Comparison of ENCODE assay signal across 8 cellular contexts in the genomic region with DNA sequence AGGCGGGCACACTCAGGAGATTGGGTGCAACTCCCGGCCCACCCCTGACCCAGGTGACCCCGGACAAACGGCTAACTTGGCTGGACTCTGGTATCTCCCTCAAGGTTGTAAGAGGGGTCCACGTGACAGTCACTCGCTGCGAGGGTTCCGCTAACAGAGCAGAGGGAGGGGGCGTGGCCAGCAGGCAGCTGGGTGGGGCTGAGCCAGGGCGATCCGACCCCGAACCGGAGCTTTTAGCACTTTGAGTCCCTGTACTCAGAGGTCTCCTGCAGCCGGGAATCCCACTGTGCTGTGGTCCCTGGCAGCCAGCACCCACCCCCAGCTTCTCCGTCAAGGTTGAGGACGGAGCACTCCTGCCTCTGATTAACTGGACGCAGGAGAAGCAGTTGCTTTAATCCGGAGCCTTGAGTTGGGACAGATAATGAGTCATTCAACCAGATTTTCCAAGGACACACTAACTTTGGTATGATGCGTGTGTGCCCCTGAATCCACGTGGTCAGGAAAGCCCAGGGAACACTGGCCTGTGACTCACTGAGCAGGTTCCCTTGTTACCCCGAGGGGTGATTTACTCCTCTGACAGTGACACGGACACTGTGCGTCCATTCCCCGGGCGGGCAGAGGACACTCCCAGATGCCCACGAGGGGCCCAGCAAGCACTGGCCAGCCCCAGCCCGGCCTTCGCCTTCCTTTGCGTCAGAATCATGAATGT. TPM values are rescaled to one million over a fixed set of nuclear protein-coding genes. Genes with fewer than 3 reads are reported as not detected.
A peak's percentile ranks its signal among the peaks of the same experiment; 100 is the strongest.
DNase-seq lines count a peak whose midpoint lies in the region; ATAC-seq and TF ChIP-seq lines count a peak whose summit lies in the region.

No MANE protein-coding gene starts in this region.

- no peak for ATAC-seq in HG03457 (IDR thresholded peaks at IDR 0.05; ENCODE audit: unreplicated experiment)

- no peak overlapping the region for H3K4me3 Mint-ChIP-seq in neural crest cell
- H3K4me3 Mint-ChIP-seq in activated T-helper 1 cell treated with anti-CD3 and anti-CD28 coated beads, Interleukin-12 subunit alpha, Interleukin-12 subunit beta, Interleukin-2, Interleukin-4 antibody, amounts not matched to agents 30 ng/mL and 10 ng/mL and 1 ng/mL, durations not matched to agents 14 hours and 24 hours and 36 hours, result no peak overlapping the region
- no peak overlapping the region for H3K4me3 Mint-ChIP-seq in endothelial cell (ENCODE audit: unreplicated experiment)

- H3K36me3 Mint-ChIP-seq in neural crest cell (ENCODE audit: low read depth) (no peaks in the 10 kb centered on the region), endothelial cell (ENCODE audit: low read depth, unreplicated experiment) (peaks cover 6% of the 10 kb centered on the region)
- H3K36me3 Mint-ChIP-seq in activated T-helper 1 cell treated with anti-CD3 and anti-CD28 coated beads, Interleukin-12 subunit alpha, Interleukin-12 subunit beta, Interleukin-2, Interleukin-4 antibody, amounts not matched to agents 30 ng/mL and 10 ng/mL and 1 ng/mL, durations not matched to agents 14 hours and 24 hours and 36 hours (ENCODE audit: low read depth), result peaks cover 17% of the 10 kb centered on the region

- no peak for TF ChIP-seq CTCF in neural crest cell (conservative IDR thresholded peaks at IDR 0.05)
- no peak for TF ChIP-seq CTCF in endothelial cell (IDR thresholded peaks at IDR 0.05; ENCODE audit: unreplicated experiment)

- DNase-seq in Daoy (ENCODE audit: low read depth) (peak; percentile 65), NCI-H1105 treated with DMSO at 0.1 percent for 48 hours (lab: John Stamatoyannopoulos, UW) (peak; percentile 64), dermis blood vessel endothelial cell (peak; percentile 6), neural crest cell (ENCODE audit: low read depth, low spot score) (peak; percentile 45), germinal center (ENCODE audit: low spot score) (no peak), endothelial cell (ENCODE audit: low spot score) (no peak)
- no peak for DNase-seq in activated T-helper 1 cell treated with anti-CD3 and anti-CD28 coated beads, Interleukin-12 subunit alpha, Interleukin-12 subunit beta, Interleukin-2, Interleukin-4 antibody, amounts not matched to agents 30 ng/mL and 10 ng/mL and 1 ng/mL, durations not matched to agents 14 hours and 24 hours and 36 hours (ENCODE audit: low spot score)

- H3K9me3 Mint-ChIP-seq in neural crest cell (no peaks in the 10 kb centered on the region), endothelial cell (ENCODE audit: unreplicated experiment) (peaks cover 3% of the 10 kb centered on the region)
- no peaks in the 10 kb centered on the region for H3K9me3 Mint-ChIP-seq in activated T-helper 1 cell treated with anti-CD3 and anti-CD28 coated beads, Interleukin-12 subunit alpha, Interleukin-12 subunit beta, Interleukin-2, Interleukin-4 antibody, amounts not matched to agents 30 ng/mL and 10 ng/mL and 1 ng/mL, durations not matched to agents 14 hours and 24 hours and 36 hours

- H3K27ac Mint-ChIP-seq in neural crest cell (ENCODE audit: unreplicated experiment), result no peak overlapping the region
- no peak overlapping the region for H3K27ac Mint-ChIP-seq in activated T-helper 1 cell treated with anti-CD3 and anti-CD28 coated beads, Interleukin-12 subunit alpha, Interleukin-12 subunit beta, Interleukin-2, Interleukin-4 antibody, amounts not matched to agents 30 ng/mL and 10 ng/mL and 1 ng/mL, durations not matched to agents 14 hours and 24 hours and 36 hours
- no peak overlapping the region for H3K27ac Mint-ChIP-seq in endothelial cell (ENCODE audit: unreplicated experiment)

- H3K4me1 Mint-ChIP-seq in neural crest cell (no peaks in the 10 kb centered on the region), endothelial cell (ENCODE audit: unreplicated experiment) (peaks cover 2% of the 10 kb centered on the region)
- H3K4me1 Mint-ChIP-seq in activated T-helper 1 cell treated with anti-CD3 and anti-CD28 coated beads, Interleukin-12 subunit alpha, Interleukin-12 subunit beta, Interleukin-2, Interleukin-4 antibody, amounts not matched to agents 30 ng/mL and 10 ng/mL and 1 ng/mL, durations not matched to agents 14 hours and 24 hours and 36 hours (ENCODE audit: low read depth), result peaks cover 15% of the 10 kb centered on the region

- intact Hi-C loops in activated T-helper 1 cell treated with anti-CD3 and anti-CD28 coated beads, Interleukin-12 subunit alpha, Interleukin-12 subunit beta, Interleukin-2, Interleukin-4 antibody, amounts not matched to agents 30 ng/mL and 10 ng/mL and 1 ng/mL, durations not matched to agents 14 hours and 24 hours and 36 hours (cut with micrococcal nuclease), result no loop called here

- peaks cover 35% of the 10 kb centered on the region for H3K27me3 Mint-ChIP-seq in neural crest cell (ENCODE audit: low read depth)
- no peaks in the 10 kb centered on the region for H3K27me3 Mint-ChIP-seq in activated T-helper 1 cell treated with anti-CD3 and anti-CD28 coated beads, Interleukin-12 subunit alpha, Interleukin-12 subunit beta, Interleukin-2, Interleukin-4 antibody, amounts not matched to agents 30 ng/mL and 10 ng/mL and 1 ng/mL, durations not matched to agents 14 hours and 24 hours and 36 hours (ENCODE audit: insufficient read depth)
- peaks cover 18% of the 10 kb centered on the region for H3K27me3 Mint-ChIP-seq in endothelial cell (ENCODE audit: unreplicated experiment)

RNA-seq across cellular contexts. Expression of a gene that starts 16.8 kb away (rescaled TPM):
- 4.4 and 9.1 TPM in 2 replicates for total RNA-seq in Daoy (2014; rRNA removed; shearing (Covaris generic))
- total RNA-seq in dermis blood vessel endothelial cell, result 1.8 and 3.2 TPM in 2 replicates
- total RNA-seq in neural crest cell, result not detected in 2 replicates
- 11.6 and 15.2 TPM in 2 replicates for total RNA-seq in activated T-helper 1 cell treated with anti-CD3 and anti-CD28 coated beads, Interleukin-12 subunit alpha, Interleukin-12 subunit beta, Interleukin-2, Interleukin-4 antibody, amounts not matched to agents 30 ng/mL and 10 ng/mL and 1 ng/mL, durations not matched to agents 14 hours and 24 hours and 36 hours
- 0.15 TPM for total RNA-seq in endothelial cell (ENCODE audit: unreplicated experiment)

RNA-seq across cellular contexts. Expression of a gene that starts 31.0 kb away (rescaled TPM):
- total RNA-seq in Daoy (2014; rRNA removed; shearing (Covaris generic)), result 23.5 and 60.9 TPM in 2 replicates
- total RNA-seq in dermis blood vessel endothelial cell (4.5 and 6.0 TPM in 2 replicates), neural crest cell (23.9 and 24.6 TPM in 2 replicates), endothelial cell (ENCODE audit: unreplicated experiment) (12.2 TPM)
- total RNA-seq in activated T-helper 1 cell treated with anti-CD3 and anti-CD28 coated beads, Interleukin-12 subunit alpha, Interleukin-12 subunit beta, Interleukin-2, Interleukin-4 antibody, amounts not matched to agents 30 ng/mL and 10 ng/mL and 1 ng/mL, durations not matched to agents 14 hours and 24 hours and 36 hours, result 13.3 and 17.8 TPM in 2 replicates

Comparison
In these comparisons a context has a peak if more than half of its experiments do, and no peak if none do; other contexts are left out.
1. DNase-seq: peak in Daoy (single experiment), NCI-H1105 treated with DMSO at 0.1 percent for 48 hours (single experiment), dermis blood vessel endothelial cell (single experiment) and neural crest cell (single experiment); none in germinal center (single experiment), activated T-helper 1 cell treated with anti-CD3 and anti-CD28 coated beads, Interleukin-12 subunit alpha, Interleukin-12 subunit beta, Interleukin-2, Interleukin-4 antibody, amounts not matched to agents 30 ng/mL and 10 ng/mL and 1 ng/mL, durations not matched to agents 14 hours and 24 hours and 36 hours (single experiment) and endothelial cell (single experiment).